In the genomic region with DNA sequence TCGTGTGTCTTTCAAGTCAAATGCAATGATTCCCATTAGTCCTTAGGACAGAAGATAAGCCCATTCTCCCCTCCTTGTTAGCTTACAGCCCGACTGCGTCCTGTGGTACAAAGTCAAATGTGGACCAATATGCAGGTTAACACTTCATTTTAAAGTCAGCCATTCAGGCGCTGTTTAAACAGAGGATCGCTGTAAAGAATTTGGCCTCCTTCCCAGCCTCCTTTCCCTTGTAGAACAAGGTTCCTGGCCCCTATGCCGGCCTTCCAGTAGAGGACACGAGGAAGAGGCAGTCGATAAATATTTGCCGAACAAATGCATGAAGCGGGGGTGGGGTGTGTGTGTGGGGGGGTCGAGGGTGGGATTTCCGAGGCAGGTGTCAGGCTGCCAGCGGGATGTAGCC, we compare ENCODE assay signal across 20 cellular contexts. TPM values are rescaled to one million over a fixed set of nuclear protein-coding genes. Genes with fewer than 3 reads are reported as not detected.
A peak's percentile ranks its signal among the peaks of the same experiment; 100 is the strongest.
DNase-seq lines count a peak whose midpoint lies in the region; ATAC-seq, FAIRE-seq and TF ChIP-seq lines count a peak whose summit lies in the region.
"Had no signal": no experiment of that assay in that cellular context is flagged by ENCODE, and none has a peak within 500 bp of the region (broad histone marks: within the 10 kb centered on the region; RNA-seq: fewer than 3 reads in every experiment).

No MANE protein-coding gene starts in this region.

- no peaks in the 10 kb centered on the region for H3K9me3 ChIP-seq in H1 (ENCODE audit: insufficient read depth in 2 of 2, low read depth in 1 of 2, low read length in 1 of 2)
- no peaks in the 10 kb centered on the region for H3K9me3 ChIP-seq in transverse colon
- H3K9me3 ChIP-seq in mesenchymal stem cell (ENCODE audit: control insufficient read depth, low read length): no peaks in the 10 kb centered on the region

- peaks cover 0 to 24% of the 10 kb centered on the region in 2 experiments; a peak in 1 of 4 replicates for H3K79me2 ChIP-seq in H1 (ENCODE audit: control insufficient read depth in 1 of 2, insufficient read depth in 2 of 2, low read length in 2 of 2)

- H2AK5ac ChIP-seq in H1 (ENCODE audit: low read depth, low read length) (no peak overlapping the region), mesenchymal stem cell (ENCODE audit: low read length, severe bottlenecking) (no peak overlapping the region)

- peaks cover 0 to 14% (median 12%) of the 10 kb centered on the region in 4 experiments; a peak in 6 of 7 replicates for H3K4me1 ChIP-seq in H1 (replicated peaks in 1 of 4; ENCODE audit: control insufficient read depth in 3 of 4, insufficient read depth in 4 of 4, low read length in 3 of 4)
- peaks cover 11 to 32% (median 23%) of the 10 kb centered on the region in 4 donors for H3K4me1 ChIP-seq in transverse colon
- H3K4me1 ChIP-seq in mesenchymal stem cell (ENCODE audit: control insufficient read depth, insufficient read depth, low read depth, low read length): peaks cover 20% of the 10 kb centered on the region

- peak; percentile 13 for DNase-seq in Right ventricle myocardium superior
- DNase-seq in Right ventricle myocardium inferior (ENCODE audit: missing footprints): no peak
- DNase-seq in NCI-H510A treated with DMSO at 0.1 percent for 48 hours (lab: John Stamatoyannopoulos, UW): peak; percentile 75
- DNase-seq in H1 (ENCODE audit: low read depth in 1 of 2, low spot score in 2 of 2): no peak
- peak; percentile 46 for DNase-seq in transverse colon
- no peak for DNase-seq in mesenchymal stem cell
- DNase-seq in KG1 (lab: John Stamatoyannopoulos, UW): no peak
- DNase-seq in NCI-H526 (lab: John Stamatoyannopoulos, UW): no peak
- DNase-seq: activated CD4-positive, alpha-beta T cell treated with anti-CD3 and anti-CD28 coated beads for 1 hour; activated CD8-positive, alpha-beta memory T cell treated with anti-CD3 and anti-CD28 coated beads, Interleukin-2, amount 10 ng/mL, durations not matched to agents 7 days and 5 days; activated effector memory CD4-positive, alpha-beta T cell treated with Interleukin-2 at 50 U/mL for 16 hours; anterior cingulate cortex; CD4-positive, CD25-positive, alpha-beta regulatory T cell; MM.1S; NCI-H226; stimulated activated CD4-positive, alpha-beta T cell treated with anti-CD3 and anti-CD28 coated beads, Interleukin-2, amount 100 ng/mL, for 24 hours; T1000 had no signal

- H3K18ac ChIP-seq in H1 (ENCODE audit: extremely low read depth, low read length) (no peak overlapping the region; the same call in none of the 2 replicates), mesenchymal stem cell (ENCODE audit: low read depth in 1 of 2, low read length in 2 of 2) (no peak overlapping the region)

- H3K14ac ChIP-seq in H1 (ENCODE audit: insufficient read length) (no peak overlapping the region), mesenchymal stem cell (ENCODE audit: low read length in 2 of 2) (no peak overlapping the region)

- in situ Hi-C loops in transverse colon (cut with MboI; ENCODE audit: low pct_ligation_motif_present in 1 of 4, low pct_unique_long_range_greater_than_20kb in 1 of 4, low sequenced_read_pairs in 3 of 4): no loop called here

- H4K8ac ChIP-seq in H1 (ENCODE audit: extremely low read depth, insufficient read depth, low read length): no peak overlapping the region
- no peak overlapping the region for H4K8ac ChIP-seq in mesenchymal stem cell (ENCODE audit: low read length)

- H3K79me1 ChIP-seq in H1 (ENCODE audit: low read depth, low read length) (peaks cover 6% of the 10 kb centered on the region), mesenchymal stem cell (replicated peaks; ENCODE audit: low read length, poor library complexity, severe bottlenecking) (no peaks in the 10 kb centered on the region)

- TF ChIP-seq POLR2A in H1 (IDR thresholded peaks at IDR 0.05; ENCODE audit: control extremely low read depth in 1 of 2, low read depth in 2 of 2, low read length in 2 of 2) (no peak), transverse colon (IDR thresholded peaks at IDR 0.05) (no peak)

- H2BK20ac ChIP-seq in H1 (ENCODE audit: low read length): no peak overlapping the region

- H4K5ac ChIP-seq in H1 (ENCODE audit: insufficient read length, low read depth, low read length): no peak overlapping the region

- peaks cover 3 to 9% of the 10 kb centered on the region in 2 experiments for H4K20me1 ChIP-seq in H1 (replicated peaks in 1 of 2; ENCODE audit: control insufficient read depth in 1 of 2, insufficient read depth in 2 of 2, low read length in 2 of 2)

- H2BK15ac ChIP-seq in H1 (ENCODE audit: low read length) (0 out of 2 replicates have a peak overlapping the region, but pooled peaks have one; percentile 90), mesenchymal stem cell (ENCODE audit: low read depth, poor library complexity, severe bottlenecking) (no peak overlapping the region)

- no peak for TF ChIP-seq EP300 in H1 (IDR thresholded peaks at IDR 0.05; ENCODE audit: borderline replicate concordance in 1 of 2, low read depth in 2 of 2, low read length in 2 of 2)
- no peak for TF ChIP-seq EP300 in transverse colon (IDR thresholded peaks at IDR 0.05; ENCODE audit: low read depth)

- H3K4me2 ChIP-seq in H1 (ENCODE audit: insufficient read depth in 1 of 2, low read depth in 2 of 2, low read length in 2 of 2) (no peak overlapping the region), mesenchymal stem cell (ENCODE audit: low read length, poor library complexity, severe bottlenecking) (no peak overlapping the region)

- H2BK12ac ChIP-seq in H1 (ENCODE audit: low read depth, low read length) (no peak overlapping the region), mesenchymal stem cell (ENCODE audit: low read length in 2 of 2) (no peak overlapping the region)

- H2BK5ac ChIP-seq in H1 (ENCODE audit: low read depth, low read length) (no peak overlapping the region), mesenchymal stem cell (ENCODE audit: low read depth, low read length, poor library complexity, severe bottlenecking) (no peak overlapping the region)

- H2BK120ac ChIP-seq in H1 (replicated peaks; ENCODE audit: low read depth, low read length) (no peak overlapping the region), mesenchymal stem cell (ENCODE audit: low read depth, low read length) (no peak overlapping the region)

- peaks cover 5 to 36% (median 24%) of the 10 kb centered on the region in 4 experiments for H3K27me3 ChIP-seq in H1 (replicated peaks in 1 of 4; ENCODE audit: control insufficient read depth in 3 of 4, extremely low read depth in 1 of 4, insufficient read depth in 3 of 4, low read length in 3 of 4)
- H3K27me3 ChIP-seq in transverse colon: peaks cover 46% of the 10 kb centered on the region
- peaks cover 60 to 82% of the 10 kb centered on the region in 2 experiments for H3K27me3 ChIP-seq in mesenchymal stem cell (ENCODE audit: control insufficient read depth in 1 of 2, insufficient read depth in 1 of 2, low read length in 2 of 2)

- POLR2A ChIA-PET in H1 (lab: Charles Lee; ENCODE audit: partially characterized antibody): no interaction called here

- H3K23ac ChIP-seq in H1 (ENCODE audit: insufficient read length) (no peak overlapping the region), mesenchymal stem cell (ENCODE audit: low read length in 2 of 2) (no peak overlapping the region)

- 82% methylated on average over 10 of the region's 13 CpGs; no CpG with 5 or more reads in 1 of the 2 experiments for WGBS in H1 (ENCODE audit: extremely low coverage in 1 of 2, insufficient coverage in 1 of 2, insufficient read length in 1 of 2, insufficient replicate concordance in 2 of 2, low coverage in 1 of 2, low lambda C conversion rate in 2 of 2, missing lambda C conversion rate in 1 of 2), 2 experiments
- WGBS in transverse colon (ENCODE audit: low coverage in 1 of 2), 2 donors: 33 to 55% methylated on average over 7 to 13 of the region's 13 CpGs
- WGBS in mesenchymal stem cell: 78% methylated on average over 12 of the region's 13 CpGs

- FAIRE-seq in H1 (lab: Jason Lieb, UNC): no peak
- FAIRE-seq: G401.6 had no signal

- TF ChIP-seq RAD21 in H1 (IDR thresholded peaks at IDR 0.05 in 1 of 2, conservative IDR thresholded peaks at IDR 0.05 in 1 of 2; ENCODE audit: low read depth in 2 of 2, low read length in 2 of 2): no peak

- H3K27ac ChIP-seq in H1 (ENCODE audit: low read depth, low read length): no peak overlapping the region
- no peak overlapping the region for H3K27ac ChIP-seq in transverse colon
- H3K27ac ChIP-seq in mesenchymal stem cell (ENCODE audit: low read length, poor library complexity, severe bottlenecking): no peak overlapping the region
- H3K27ac ChIP-seq: SK-N-MC had no signal

- H3K4ac ChIP-seq in H1 (replicated peaks; ENCODE audit: insufficient read length, low read depth, low read length): no peak overlapping the region
- no peak overlapping the region for H3K4ac ChIP-seq in mesenchymal stem cell (ENCODE audit: low read depth in 1 of 2, low read length in 2 of 2)

- H3K9ac ChIP-seq in H1 (replicated peaks in 1 of 4; ENCODE audit: extremely low read depth in 1 of 4, low read depth in 3 of 4, low read length in 3 of 4): no peak overlapping the region
- H3K9ac ChIP-seq in mesenchymal stem cell (ENCODE audit: low read length): no peak overlapping the region

- H2AFZ ChIP-seq in H1 (ENCODE audit: low read length): no peak overlapping the region
- no peak overlapping the region for H2AFZ ChIP-seq in mesenchymal stem cell (ENCODE audit: low read depth, low read length)

- H4K91ac ChIP-seq in H1 (replicated peaks; ENCODE audit: insufficient read length, low read length): no peak overlapping the region
- no peak overlapping the region for H4K91ac ChIP-seq in mesenchymal stem cell (ENCODE audit: low read length)

- CTCF ChIA-PET in H1 (lab: Charles Lee; ENCODE audit: partially characterized antibody): interaction anchor here (0.6 to 3.2 kb wide), 7 partner anchors 11 to 211 kb away, joined by 3 to 17 read pairs (median 4); no protein-coding TSS in a partner anchor

- TF ChIP-seq CTCF in H1 (IDR thresholded peaks at IDR 0.05; ENCODE audit: control extremely low read depth in 1 of 3, insufficient read depth in 1 of 3, low read depth in 1 of 3, low read length in 3 of 3) (no peak), transverse colon (IDR thresholded peaks at IDR 0.05) (no peak)

- H3K36me3 ChIP-seq in H1 (ENCODE audit: control insufficient read depth in 2 of 4, insufficient read depth in 4 of 4, low read length in 3 of 4) (no peaks in the 10 kb centered on the region), transverse colon (no peaks in the 10 kb centered on the region), mesenchymal stem cell (ENCODE audit: control insufficient read depth in 1 of 2, insufficient read depth in 2 of 2, low read depth in 1 of 2, low read length in 2 of 2) (no peaks in the 10 kb centered on the region)

- no peak overlapping the region for H3K56ac ChIP-seq in H1 (replicated peaks; ENCODE audit: insufficient read length, low read depth, low read length)

- ATAC-seq in Right ventricle myocardium superior (ENCODE audit: poor library complexity): no peak
- ATAC-seq in Right ventricle myocardium inferior: no peak
- ATAC-seq: activated CD8-positive, alpha-beta memory T cell treated with anti-CD3 and anti-CD28 coated beads, Interleukin-2, amount 10 ng/mL, durations not matched to agents 7 days and 5 days had no signal

- intact Hi-C loops in Right ventricle myocardium superior (cut with DNase I): no loop called here
- intact Hi-C loops in Right ventricle myocardium inferior (cut with DNase I): loop anchor here (5.0 kb wide), 1 partner anchor 208 kb away; no protein-coding TSS in a partner anchor
- intact Hi-C loops in transverse colon (cut with DNase I; ENCODE audit: low total_unique reads): no loop called here

- H3K4me3 ChIP-seq in H1 (ENCODE audit: extremely low read depth in 1 of 4, insufficient read depth in 2 of 4, low read depth in 3 of 4, low read length in 4 of 4) (no peak overlapping the region), transverse colon (no peak overlapping the region), mesenchymal stem cell (ENCODE audit: insufficient read depth in 1 of 2, low read depth in 1 of 2, low read length in 2 of 2) (no peak overlapping the region)
- H3K4me3 ChIP-seq: coronary artery, SK-N-MC had no signal

- peaks cover 12% of the 10 kb centered on the region; the same call in 1 of the 2 replicates for H3K23me2 ChIP-seq in H1 (ENCODE audit: low read depth, low read length)

RNA-seq across cellular contexts. Expression of a gene that starts 4.3 kb away (rescaled TPM):
- total RNA-seq in Right ventricle myocardium superior: 1.0 TPM
- total RNA-seq in Right ventricle myocardium inferior: 1.6 TPM
- 3.6 and 3.9 TPM in 2 replicates for total RNA-seq in H1 (2021; fragmentation: NEBNext Ultra II Directional; extraction: Animal tissue kit (Norgen Biotek cat#: 25700))
- polyA plus RNA-seq in H1 (2011; rRNA removed): 4.1 and 5.9 TPM in 2 replicates
- 2.3 TPM for polyA plus RNA-seq in H1 (2011; cell fraction: cytosol; rRNA removed)
- 7.3 TPM for polyA plus RNA-seq in H1 (2011; cell fraction: nucleus; rRNA removed)
- polyA plus RNA-seq in H1 (2012, experiment 1 of 2): 5.5 to 10.2 TPM (median 7.5 TPM) in 4 replicates
- polyA plus RNA-seq in H1 (2012, experiment 2 of 2): 3.6 TPM
- 2.6 TPM for polyA plus RNA-seq in H1 (2013, experiment 1 of 2)
- polyA plus RNA-seq in H1 (2013, experiment 2 of 2): 2.0 TPM
- 6.8 and 8.4 TPM in 2 replicates for polyA minus RNA-seq in H1 (2011; rRNA and poly(A)+ RNA removed)
- polyA minus RNA-seq in H1 (2011; cell fraction: cytosol; rRNA and poly(A)+ RNA removed): 10.9 TPM
- 13.8 TPM for polyA minus RNA-seq in H1 (2011; cell fraction: nucleus; rRNA and poly(A)+ RNA removed)
- 1 to 10 TPM; 2.6 to 9.8 (median 3.4) TPM for total RNA-seq in transverse colon
- polyA plus RNA-seq in mesenchymal stem cell (2013, experiment 1 of 2): 1.3 TPM
- polyA plus RNA-seq in mesenchymal stem cell (2013, experiment 2 of 2): 0.86 TPM

Comparison
In these comparisons a context has a peak if more than half of its experiments do, and no peak if none do; other contexts are left out.
1. DNase-seq: peak in Right ventricle myocardium superior (single experiment), NCI-H510A treated with DMSO at 0.1 percent for 48 hours (single experiment) and transverse colon (single experiment); none in Right ventricle myocardium inferior (single experiment), H1 (0 of 2), mesenchymal stem cell (single experiment), KG1 (single experiment) and NCI-H526 (0 of 2).